ENCODE assay signal across 8 cellular contexts in genomic region chr5:177403826-177404640, GRCh38. TPM values are rescaled to one million over a fixed set of nuclear protein-coding genes. Genes with fewer than 3 reads are reported as not detected.
DNase-seq lines count a peak whose midpoint lies in the region; TF ChIP-seq lines count a peak whose summit lies in the region.

No MANE protein-coding gene starts in this region.

- POLR2A ChIA-PET in GM10248 (lab: Yijun Ruan, JAX), result interaction anchor here (1.3 to 1.6 kb wide), 5 partner anchors 13 to 51 kb away, joined by 3 to 10 read pairs (median 6); partner anchors contain the start of gene PRR7

- peak overlapping the region; percentile 82 for H3K4me3 Mint-ChIP-seq in activated naive CD8-positive, alpha-beta T cell

- peak; percentile 93 for DNase-seq in GM10248 (ENCODE audit: extremely low spot score)
- DNase-seq in GOT3 (lab: John Stamatoyannopoulos, UW), result peak; percentile 67
- peak; percentile 55 for DNase-seq in LNCaP clone FGC (ENCODE audit: low read depth)
- peak; percentile 88 for DNase-seq in SKM-1 (lab: John Stamatoyannopoulos, UW; ENCODE audit: unreplicated experiment)
- DNase-seq in cardiac septum (ENCODE audit: low spot score), result peak; percentile 95
- peak; percentile 59 to 96 (median 76) for DNase-seq in posterior cingulate gyrus
- DNase-seq in ureter (ENCODE audit: low spot score), result peak; percentile 90

- H3K9me3 Mint-ChIP-seq in activated naive CD8-positive, alpha-beta T cell (ENCODE audit: low read depth), result no peaks in the 10 kb centered on the region

- H3K27ac Mint-ChIP-seq in activated naive CD8-positive, alpha-beta T cell, result no peak overlapping the region

- no peaks in the 10 kb centered on the region for H3K36me3 Mint-ChIP-seq in activated naive CD8-positive, alpha-beta T cell

- CTCF ChIA-PET in GM10248 (lab: Yijun Ruan, JAX), result interaction anchor here (0.6 to 21.8 kb wide), 50 partner anchors 14 to 744 kb away, joined by 3 to 549 read pairs (median 6); partner anchors contain the start of genes DOK3, GRK6, LMAN2 and PDLIM7

- peak; percentile 92 for TF ChIP-seq CTCF in GM10248 (IDR thresholded peaks at IDR 0.05; ENCODE audit: control extremely low read depth, extremely low read depth, low read depth, missing control alignments)
- peak; percentile 92 for TF ChIP-seq CTCF in LNCaP clone FGC (IDR thresholded peaks at IDR 0.05; ENCODE audit: control insufficient read depth, extremely low read depth, insufficient read depth)

- intact Hi-C loops in cardiac septum (cut with DNase I) (loop anchor here (1.0 kb wide), 1 partner anchor 50 kb away; no protein-coding TSS in a partner anchor), posterior cingulate gyrus (cut with DNase I) (loop anchor here (1.0 to 5.0 kb wide), 4 partner anchors 23 to 93 kb away; partner anchors contain the start of genes GRK6, PDLIM7 and PRR7)

- H3K27me3 Mint-ChIP-seq in activated naive CD8-positive, alpha-beta T cell, result no peaks in the 10 kb centered on the region

- peaks cover 21% of the 10 kb centered on the region for H3K4me1 Mint-ChIP-seq in activated naive CD8-positive, alpha-beta T cell (ENCODE audit: low read depth)

- peak overlapping the region; percentile 69 for H3K4me3 ChIP-seq in LNCaP clone FGC (ENCODE audit: low read depth, low read length)

RNA-seq across cellular contexts. Expression of gene PFN3, which starts 3.6 kb away (rescaled TPM):
- total RNA-seq in cardiac septum (not detected), ureter (not detected)

RNA-seq across cellular contexts. Expression of gene F12, which starts 5.3 kb away (rescaled TPM):
- total RNA-seq in cardiac septum (not detected), ureter (1.3 TPM)

RNA-seq across cellular contexts. Expression of gene SLC34A1, which starts 19.8 kb away (rescaled TPM):
- not detected for total RNA-seq in cardiac septum
- total RNA-seq in ureter, result not detected

RNA-seq across cellular contexts. Expression of gene GRK6, which starts 22.4 kb away (rescaled TPM):
- 20.2 TPM for total RNA-seq in cardiac septum
- 30.8 TPM for total RNA-seq in ureter

RNA-seq across cellular contexts. Expression of gene PRR7, which starts 42.6 kb away (rescaled TPM):
- total RNA-seq in cardiac septum (5.1 TPM), ureter (2.6 TPM)

Comparison
In these comparisons a context has a peak if more than half of its experiments do, and no peak if none do; other contexts are left out.
1. Peak in every context shown above with its lines: DNase-seq and H3K4me3 ChIP-seq.